Comparison of ENCODE assay signal across 8 cellular contexts in genomic region chr20:56414842-56415765, GRCh38. TPM values are rescaled to one million over a fixed set of nuclear protein-coding genes. Genes with fewer than 3 reads are reported as not detected.
DNase-seq lines count a peak whose midpoint lies in the region; ATAC-seq and TF ChIP-seq lines count a peak whose summit lies in the region.
"Had no signal": no experiment of that assay in that cellular context is flagged by ENCODE, and none has a peak within 500 bp of the region (broad histone marks: within the 10 kb centered on the region; RNA-seq: fewer than 3 reads in every experiment).

No MANE protein-coding gene starts in this region.

- no peaks in the 10 kb centered on the region for H3K9me3 Mint-ChIP-seq in activated naive CD8-positive, alpha-beta T cell (ENCODE audit: low read depth)

- H3K36me3 Mint-ChIP-seq in activated naive CD8-positive, alpha-beta T cell = peaks cover 9% of the 10 kb centered on the region

- DNase-seq in activated CD4-positive, alpha-beta T cell treated with anti-CD3 and anti-CD28 coated beads for 1 hour = peak; percentile 27
- no peak for DNase-seq in mucosa of descending colon
- DNase-seq in stimulated activated naive CD8-positive, alpha-beta T cell treated with anti-CD3 and anti-CD28 coated beads, Interleukin-15, Interleukin-2, amounts not matched to agents 100 U/mL and 50 U/mL, for 24 hours = peak; percentile 64
- DNase-seq in GM19240 (ENCODE audit: insufficient read length, low spot score) = no peak
- no peak for DNase-seq in NCI-H1048 (lab: John Stamatoyannopoulos, UW)
- DNase-seq in NOMO-1 treated with DMSO at 0.1 percent for 48 hours (lab: John Stamatoyannopoulos, UW; ENCODE audit: unreplicated experiment) = no peak
- DNase-seq: NCI-H1092 treated with DMSO at 0.1 percent for 48 hours had no signal

- ATAC-seq in mucosa of descending colon = peak; percentile 21
- peak; percentile 60 for ATAC-seq in stimulated activated naive CD8-positive, alpha-beta T cell treated with anti-CD3 and anti-CD28 coated beads, Interleukin-15, Interleukin-2, amounts not matched to agents 100 U/mL and 50 U/mL, for 24 hours

- H3K4me1 ChIP-seq in mucosa of descending colon (ENCODE audit: low read depth) = no peaks in the 10 kb centered on the region

- intact Hi-C loops in mucosa of descending colon (cut with DNase I, micrococcal nuclease) = no loop called here

- H3K9me3 ChIP-seq in mucosa of descending colon = no peaks in the 10 kb centered on the region

- peak overlapping the region; percentile 99 for H3K27ac Mint-ChIP-seq in activated naive CD8-positive, alpha-beta T cell

- H3K4me3 Mint-ChIP-seq in activated naive CD8-positive, alpha-beta T cell = peak overlapping the region; percentile 71

- no peak for TF ChIP-seq CTCF in mucosa of descending colon (IDR thresholded peaks at IDR 0.05)

- H3K4me3 ChIP-seq in mucosa of descending colon = no peak overlapping the region

- H3K27me3 Mint-ChIP-seq in activated naive CD8-positive, alpha-beta T cell = no peaks in the 10 kb centered on the region

- no peaks in the 10 kb centered on the region for H3K36me3 ChIP-seq in mucosa of descending colon (ENCODE audit: low read depth)

- peaks cover 81% of the 10 kb centered on the region for H3K4me1 Mint-ChIP-seq in activated naive CD8-positive, alpha-beta T cell (ENCODE audit: low read depth)

RNA-seq across cellular contexts. Expression of gene CASS4, which starts 3.0 kb away (rescaled TPM):
- total RNA-seq in mucosa of descending colon = 1 to 10 TPM in 1 of 3 donors, under 1 TPM in 2; 0.61 to 1.0 (median 0.77) TPM

RNA-seq across cellular contexts. Expression of gene CSTF1, which starts 22.7 kb away (rescaled TPM):
- 10 to 100 TPM; 23.0 to 27.3 (median 25.2) TPM for total RNA-seq in mucosa of descending colon

RNA-seq across cellular contexts. Expression of gene AURKA, which starts 23.1 kb away (rescaled TPM):
- 10 to 100 TPM in 2 of 3 donors, 1 to 10 TPM in 1; 7.9 to 24.8 (median 11.2) TPM for total RNA-seq in mucosa of descending colon

RNA-seq across cellular contexts. Expression of gene RTF2, which starts 53.3 kb away (rescaled TPM):
- 10 to 100 TPM; 74.5 to 87.0 (median 76.4) TPM for total RNA-seq in mucosa of descending colon

RNA-seq across cellular contexts. Expression of gene FAM210B, which starts 56.3 kb away (rescaled TPM):
- total RNA-seq in mucosa of descending colon = 10 to 100 TPM; 27.5 to 49.5 (median 31.5) TPM

Comparison
In these comparisons a context has a peak if more than half of its experiments do, and no peak if none do; other contexts are left out.
1. DNase-seq: peak in activated CD4-positive, alpha-beta T cell treated with anti-CD3 and anti-CD28 coated beads for 1 hour (single experiment) and stimulated activated naive CD8-positive, alpha-beta T cell treated with anti-CD3 and anti-CD28 coated beads, Interleukin-15, Interleukin-2, amounts not matched to agents 100 U/mL and 50 U/mL, for 24 hours (single experiment); none in mucosa of descending colon (0 of 3), GM19240 (single experiment), NCI-H1048 (single experiment) and NOMO-1 treated with DMSO at 0.1 percent for 48 hours (single experiment).